ENCODE assay signal across 1 cellular context in genomic region chr10:99841746-99842145, GRCh38.
TF ChIP-seq lines count a peak whose summit lies in the region.

No MANE protein-coding gene starts in this region.

TF ChIP-seq in GM23338, 12 proteins besides CTCF, POLR2A, EP300 and RAD21 (continued from another document):
- TF ChIP-seq REST (IDR thresholded peaks at IDR 0.05; ENCODE audit: unreplicated experiment): no peak
- TF ChIP-seq EZH2 (IDR thresholded peaks at IDR 0.05; ENCODE audit: low read depth, unreplicated experiment): no peak
- no peak for TF ChIP-seq POLR2AphosphoS5 (IDR thresholded peaks at IDR 0.05; ENCODE audit: low read depth)
- TF ChIP-seq NANOG (IDR thresholded peaks at IDR 0.05; ENCODE audit: borderline replicate concordance): no peak
- TF ChIP-seq ETS1 (IDR thresholded peaks at IDR 0.05): no peak
